In genomic region chr11:110121204-110121603, GRCh38 we compare ENCODE assay signal across 14 cellular contexts. TPM values are rescaled to one million over a fixed set of nuclear protein-coding genes. Genes with fewer than 3 reads are reported as not detected.
DNase-seq lines count a peak whose midpoint lies in the region; ATAC-seq, FAIRE-seq and TF ChIP-seq lines count a peak whose summit lies in the region.
"Had no signal": no experiment of that assay in that cellular context is flagged by ENCODE, and none has a peak within 500 bp of the region (broad histone marks: within the 10 kb centered on the region; RNA-seq: fewer than 3 reads in every experiment).

No MANE protein-coding gene starts in this region.

- no peak overlapping the region for H3K4me3 Mint-ChIP-seq in CD14-positive monocyte
- H3K4me3 Mint-ChIP-seq: activated T-cell treated with anti-CD3 and anti-CD28 coated beads, Interleukin-2, amount 50 U/mL, for 4 hours; CD4-positive, alpha-beta memory T cell; WTC11 had no signal

- H3K27ac Mint-ChIP-seq in CD14-positive monocyte = no peak overlapping the region
- H3K27ac Mint-ChIP-seq: CD4-positive, alpha-beta memory T cell; WTC11 had no signal

- FAIRE-seq in RCC 7860 (lab: Jason Lieb, UNC) = no peak

- DNase-seq in AG04449 (ENCODE audit: low read depth, low spot score) (peak; percentile 9), amniotic epithelial cell (ENCODE audit: low read depth) (peak; percentile 46), left ventricle myocardium superior (no peak), RCC 7860 (ENCODE audit: low spot score) (no peak), CD14-positive monocyte (ENCODE audit: low spot score) (no peak)
- DNase-seq in activated CD4-positive, alpha-beta T cell treated with anti-CD3 and anti-CD28 coated beads for 4 hours = no peak
- DNase-seq: activated T-cell treated with anti-CD3 and anti-CD28 coated beads, Interleukin-2, amount 50 U/mL, for 4 hours; body of pancreas; CD4-positive, alpha-beta memory T cell; NCI-H2029 treated with DMSO at 0.1 percent for 48 hours; Peyer's patch had no signal

- no peaks in the 10 kb centered on the region for H3K9me3 ChIP-seq in HEK293 (ENCODE audit: control insufficient read depth, insufficient read depth, low read depth, low read length)
- H3K9me3 ChIP-seq: body of pancreas, Peyer's patch had no signal

- POLR2A ChIA-PET in AG04449 (lab: Yijun Ruan, JAX) = interaction anchor here (1.0 kb wide), 1 partner anchor 104 kb away, joined by 3 read pairs; no protein-coding TSS in a partner anchor
- POLR2A ChIA-PET in HEK293 (lab: Yijun Ruan, JAX) = no interaction called here

- no peaks in the 10 kb centered on the region for H3K27me3 Mint-ChIP-seq in CD14-positive monocyte (ENCODE audit: low read depth in 3 of 3)

- H3K9me3 Mint-ChIP-seq in CD14-positive monocyte = no peaks in the 10 kb centered on the region
- H3K9me3 Mint-ChIP-seq: activated T-cell treated with anti-CD3 and anti-CD28 coated beads, Interleukin-2, amount 50 U/mL, for 4 hours; WTC11 had no signal

- no peak overlapping the region for H3K27ac ChIP-seq in HEK293 (ENCODE audit: extremely low read depth, low read depth, low read length)
- H3K27ac ChIP-seq: body of pancreas, Peyer's patch had no signal

- TF ChIP-seq CTCF in AG04449 (IDR thresholded peaks at IDR 0.05; ENCODE audit: insufficient read depth, low read length, missing control alignments) (no peak), HEK293 (tag by site-specific recombination; IDR thresholded peaks at IDR 0.05) (no peak), CD14-positive monocyte (IDR thresholded peaks at IDR 0.05) (no peak)

- H3K36me3 ChIP-seq in HEK293 (ENCODE audit: control insufficient read depth in 2 of 2, insufficient read depth in 1 of 2, low read length in 2 of 2) = no peaks in the 10 kb centered on the region
- H3K36me3 ChIP-seq: Peyer's patch had no signal

- peaks cover 0 to 3% of the 10 kb centered on the region in 2 donors for H3K36me3 Mint-ChIP-seq in CD14-positive monocyte
- H3K36me3 Mint-ChIP-seq: CD4-positive, alpha-beta memory T cell; WTC11 had no signal

- intact Hi-C loops in left ventricle myocardium superior (cut with micrococcal nuclease) (no loop called here), CD14-positive monocyte (cut with micrococcal nuclease) (no loop called here)

- no peaks in the 10 kb centered on the region for H3K4me1 Mint-ChIP-seq in CD14-positive monocyte
- H3K4me1 Mint-ChIP-seq: CD4-positive, alpha-beta memory T cell had no signal

- H3K4me3 ChIP-seq in AG04449 (ENCODE audit: low read depth, low read length) (no peak overlapping the region), HEK293 (ENCODE audit: low read depth, low read length) (no peak overlapping the region)
- H3K4me3 ChIP-seq: body of pancreas, Peyer's patch had no signal

- CTCF ChIA-PET in AG04449 (lab: Yijun Ruan, JAX) (interaction anchor here (0.7 to 1.1 kb wide), 2 partner anchors 13 to 177 kb away, joined by 3 to 4 read pairs; no protein-coding TSS in a partner anchor), HEK293 (lab: Yijun Ruan, JAX) (interaction anchor here (0.6 kb wide), 1 partner anchor 260 kb away, joined by 3 read pairs; no protein-coding TSS in a partner anchor)

- H3K4me1 ChIP-seq in HEK293 (ENCODE audit: control insufficient read depth, insufficient read depth, low read length) = no peaks in the 10 kb centered on the region
- H3K4me1 ChIP-seq: Peyer's patch had no signal

- ATAC-seq in left ventricle myocardium superior = peak; percentile 52
- no peak for ATAC-seq in HG02981 (IDR thresholded peaks at IDR 0.05; ENCODE audit: unreplicated experiment)
- ATAC-seq: activated T-cell treated with anti-CD3 and anti-CD28 coated beads, Interleukin-2, amount 50 U/mL, for 4 hours; body of pancreas; WTC11 had no signal

TF ChIP-seq in HEK293, 187 proteins besides CTCF, POLR2A, EP300 and RAD21:
- TF ChIP-seq PRDM6 (tag by site-specific recombination; IDR thresholded peaks at IDR 0.05) (peak; percentile 58; the same call in 1 of the 2 replicates), ZNF169 (tag by site-specific recombination; IDR thresholded peaks at IDR 0.05) (no peak)
TF ChIP-seq in HEK293: peak in this region for 1.

RNA-seq across cellular contexts. Expression of gene ZC3H12C, which starts 28.0 kb away (rescaled TPM):
- total RNA-seq in left ventricle myocardium superior = 18.3 TPM
- polyA plus RNA-seq in CD14-positive monocyte = under 1 TPM; 0.47 to 0.73 TPM
- polyA plus RNA-seq: CD4-positive, alpha-beta memory T cell had no signal

Comparison
In these comparisons a context has a peak if more than half of its experiments do, and no peak if none do; other contexts are left out.
1. DNase-seq: peak in AG04449 (single experiment) and amniotic epithelial cell (single experiment); none in left ventricle myocardium superior (single experiment), activated CD4-positive, alpha-beta T cell treated with anti-CD3 and anti-CD28 coated beads for 4 hours (0 of 2), RCC 7860 (single experiment) and CD14-positive monocyte (single experiment).